25 cellular contexts compared by ENCODE assay signal in the genomic region with DNA sequence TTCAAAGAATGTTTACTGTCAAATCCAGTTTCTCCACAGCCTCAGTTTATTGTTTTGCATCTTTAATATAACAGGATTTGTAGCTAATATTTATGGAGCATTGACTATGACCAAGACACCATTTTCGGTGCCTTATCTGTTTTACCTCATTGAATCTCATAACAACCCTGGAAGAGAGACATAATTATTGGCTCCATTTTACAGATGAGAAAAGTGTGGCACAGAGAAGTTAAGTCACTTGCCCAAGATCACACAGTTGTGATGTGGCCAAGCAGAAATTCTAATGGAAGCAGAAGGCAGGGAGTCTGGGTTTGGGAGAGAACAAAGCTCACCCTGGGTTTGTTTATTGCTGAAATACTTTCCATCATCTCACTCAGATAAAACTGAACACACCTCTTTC.
"Had no signal": no experiment of that assay in that cellular context is flagged by ENCODE, and none has a peak within 500 bp of the region (broad histone marks: within the 10 kb centered on the region; RNA-seq: fewer than 3 reads in every experiment).

No MANE protein-coding gene starts in this region.

- H3K27me3 ChIP-seq: cardiac muscle cell, right atrium auricular region, tibial nerve had no signal

- DNase-seq: activated CD4-positive, alpha-beta T cell treated with anti-CD3 and anti-CD28 coated beads for 48 hours; activated CD4-positive, alpha-beta T cell treated with anti-CD3 and anti-CD28 coated beads, Interleukin-2, amount 50 U/mL, for 48 hours; activated CD8-positive, alpha-beta memory T cell treated with anti-CD3 and anti-CD28 coated beads for 24 hours; activated effector memory CD4-positive, alpha-beta T cell treated with anti-CD3 and anti-CD28 coated beads, Interleukin-2, amount 50 U/mL, for 16 hours; activated naive CD4-positive, alpha-beta T cell treated with anti-CD3 and anti-CD28 coated beads for 36 hours; activated naive CD8-positive, alpha-beta T cell treated with anti-CD3 and anti-CD28 coated beads, Interleukin-2, amount 10 ng/mL, durations not matched to agents 7 days and 5 days; amniotic stem cell; cerebellar nuclear complex; colonic mucosa; effector CD8-positive, alpha-beta T cell; esophagus squamous epithelium; islet precursor cell; left ventricle myocardium inferior; naive thymus-derived CD4-positive, alpha-beta T cell; occipital lobe; spleen; stimulated activated naive CD4-positive, alpha-beta T cell treated with Interleukin-2 at 50 U/mL for 16 hours; T-helper 9 cell; WERI-Rb-1 had no signal

- H3K27ac ChIP-seq: cardiac muscle cell, colonic mucosa, epithelial cell of prostate, left ventricle myocardium inferior, spleen, WERI-Rb-1 had no signal

- H3K4me3 ChIP-seq: colonic mucosa, lung, spleen had no signal

- H3K36me3 ChIP-seq: cardiac muscle cell, colonic mucosa, esophagus squamous epithelium, left ventricle myocardium inferior, right atrium auricular region, spleen, tibial nerve, WERI-Rb-1 had no signal

- H3K9me3 ChIP-seq: colonic mucosa, esophagus squamous epithelium, left ventricle myocardium inferior, right atrium auricular region, spleen, tibial nerve had no signal

- ATAC-seq: activated CD4-positive, CD25-positive, alpha-beta regulatory T cell treated with anti-CD3 and anti-CD28 coated beads, Interleukin-2, amount 50 U/mL, for 24 hours; naive thymus-derived CD4-positive, alpha-beta T cell had no signal

- H3K4me1 ChIP-seq: colonic mucosa had no signal
